10 cellular contexts compared by ENCODE assay signal in the genomic region with DNA sequence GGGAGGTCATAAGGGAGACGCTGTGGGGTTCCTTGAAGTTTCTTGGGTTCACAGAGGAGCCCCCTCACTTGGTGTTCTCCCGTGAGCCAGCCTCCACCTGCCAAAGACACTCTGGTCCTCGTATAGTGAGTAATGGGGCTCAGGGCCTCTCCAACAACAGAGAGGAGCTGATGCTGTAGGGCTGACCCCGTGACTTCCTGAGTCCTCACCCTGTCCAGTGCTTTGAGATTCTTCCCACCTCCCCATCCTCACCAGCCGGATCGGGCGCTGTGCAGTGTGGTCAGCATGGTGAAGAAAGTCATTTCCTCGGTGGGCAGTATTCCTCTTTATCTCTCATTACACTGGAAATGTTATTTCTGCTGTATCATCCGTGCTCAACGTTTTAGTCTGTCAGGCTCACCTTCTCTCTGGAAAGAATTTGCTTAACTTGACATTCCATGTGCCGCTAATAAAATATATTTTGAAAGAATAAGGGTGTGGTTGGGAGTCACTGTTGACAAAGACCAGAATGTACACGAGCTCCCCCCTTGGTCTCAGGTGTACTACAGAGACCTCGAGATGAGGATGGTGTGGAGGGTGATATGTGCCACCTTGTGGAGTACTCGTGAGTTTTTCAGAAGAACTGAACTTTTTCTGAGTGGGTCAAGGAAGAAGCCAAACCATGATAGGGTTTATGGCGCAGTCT. TPM values are rescaled to one million over a fixed set of nuclear protein-coding genes. Genes with fewer than 3 reads are reported as not detected.
DNase-seq lines count a peak whose midpoint lies in the region; ATAC-seq and TF ChIP-seq lines count a peak whose summit lies in the region.
"Had no signal": no experiment of that assay in that cellular context is flagged by ENCODE, and none has a peak within 500 bp of the region (broad histone marks: within the 10 kb centered on the region; RNA-seq: fewer than 3 reads in every experiment).

No MANE protein-coding gene starts in this region.

- POLR2A ChIA-PET in A673 (lab: Charles Lee; ENCODE audit: low non-redundant PET) (no interaction called here), Panc1 (lab: Charles Lee) (no interaction called here)

- CTCF ChIA-PET in A673 (lab: Charles Lee) = interaction anchor here (0.6 to 1.0 kb wide), 2 partner anchors 17 to 150 kb away, joined by 4 read pairs; no protein-coding TSS in a partner anchor
- CTCF ChIA-PET in Panc1 (lab: Charles Lee) = interaction anchor here (0.5 to 2.8 kb wide), 5 partner anchors 17 to 456 kb away, joined by 3 to 11 read pairs (median 4); a partner anchor contains a TSS

- no peaks in the 10 kb centered on the region for H3K27me3 ChIP-seq in A673 (replicated peaks; ENCODE audit: insufficient read depth, low read depth, low read length, poor library complexity)
- no peaks in the 10 kb centered on the region for H3K27me3 ChIP-seq in Panc1 (ENCODE audit: control insufficient read depth, insufficient read depth, low read length)
- H3K27me3 ChIP-seq in esophagus squamous epithelium = no peaks in the 10 kb centered on the region
- H3K27me3 ChIP-seq: neutrophil had no signal

- no peak overlapping the region for H3K27ac ChIP-seq in A673 (ENCODE audit: low read depth, low read length, poor library complexity, severe bottlenecking)
- peak overlapping the region; percentile 55; the same call in 1 of the 2 replicates for H3K27ac ChIP-seq in Panc1 (ENCODE audit: low read length)
- no peak overlapping the region for H3K27ac ChIP-seq in esophagus squamous epithelium
- H3K27ac ChIP-seq: neutrophil had no signal

- no peak for TF ChIP-seq POLR2A in esophagus squamous epithelium (IDR thresholded peaks at IDR 0.05)

- BruUV-seq in A673 (replicated peaks; lab: Mats Ljungman, UMichigan) (no TSS peak), Panc1 (replicated peaks; lab: Mats Ljungman, UMichigan) (no TSS peak)

- DNase-seq in A673 (ENCODE audit: low spot score) = no peak
- no peak for DNase-seq in GM12864 (ENCODE audit: low read depth)
- DNase-seq in Panc1 (ENCODE audit: low read depth, low spot score) = no peak
- no peak for DNase-seq in esophagus squamous epithelium (lab: John Stamatoyannopoulos, UW)
- DNase-seq in inferior parietal cortex (ENCODE audit: extremely low spot score) = no peak
- no peak for DNase-seq in activated naive CD4-positive, alpha-beta T cell treated with anti-CD3 and anti-CD28 coated beads, Interleukin-2, amount 50 U/mL, for 16 hours
- DNase-seq: T1000 had no signal

- intact Hi-C loops in A673 (cut with micrococcal nuclease; ENCODE audit: unreplicated experiment) = loop anchor here (10.0 kb wide), 2 partner anchors 152 to 632 kb away; a partner anchor contains a TSS
- intact Hi-C loops in Panc1 (cut with micrococcal nuclease; ENCODE audit: unreplicated experiment) = loop anchor here (10.0 kb wide), 1 partner anchor 152 kb away; a partner anchor contains a TSS
- intact Hi-C loops in esophagus squamous epithelium (cut with DNase I) = no loop called here

- no peaks in the 10 kb centered on the region for H3K36me3 ChIP-seq in A673 (ENCODE audit: insufficient read depth, low read length, poor library complexity, severe bottlenecking)
- no peaks in the 10 kb centered on the region for H3K36me3 ChIP-seq in Panc1 (ENCODE audit: control insufficient read depth, insufficient read depth, low read length)
- H3K36me3 ChIP-seq in esophagus squamous epithelium = no peaks in the 10 kb centered on the region

- H3K9me3 ChIP-seq in A673 (ENCODE audit: low read depth, low read length, poor library complexity, severe bottlenecking) (no peaks in the 10 kb centered on the region), Panc1 (ENCODE audit: control insufficient read depth, insufficient read depth, low read depth, low read length) (no peaks in the 10 kb centered on the region), esophagus squamous epithelium (no peaks in the 10 kb centered on the region)
- H3K9me3 ChIP-seq: neutrophil had no signal

- ATAC-seq in Panc1 (no peak), esophagus mucosa (peak; percentile 46), GM21515 (IDR thresholded peaks at IDR 0.05; ENCODE audit: unreplicated experiment) (no peak)

- no peaks in the 10 kb centered on the region for H3K4me1 ChIP-seq in A673 (ENCODE audit: insufficient read depth, low read length, poor library complexity, severe bottlenecking)
- H3K4me1 ChIP-seq in Panc1 (ENCODE audit: control insufficient read depth, insufficient read depth, low read length) = peaks cover 23% of the 10 kb centered on the region
- peaks cover 17 to 48% (median 18%) of the 10 kb centered on the region in 3 donors for H3K4me1 ChIP-seq in esophagus squamous epithelium

- H3K4me3 ChIP-seq in A673 (ENCODE audit: low read depth, low read length, poor library complexity, severe bottlenecking) (no peak overlapping the region), GM12864 (ENCODE audit: low read depth, low read length) (no peak overlapping the region), Panc1 (ENCODE audit: low read depth in 2 of 2, low read length in 2 of 2) (no peak overlapping the region), esophagus squamous epithelium (no peak overlapping the region)

- 0 out of 2 replicates have a peak, but pooled peaks have one; percentile 22 for TF ChIP-seq CTCF in A673 (conservative IDR thresholded peaks at IDR 0.05; ENCODE audit: low read depth, low read length)
- peak; percentile 42 for TF ChIP-seq CTCF in GM12864 (IDR thresholded peaks at IDR 0.05; ENCODE audit: low read depth, low read length, missing control alignments)
- TF ChIP-seq CTCF in Panc1 (IDR thresholded peaks at IDR 0.05) = peak; percentile 47
- TF ChIP-seq CTCF in esophagus squamous epithelium (IDR thresholded peaks at IDR 0.05) = peak in 3 of 6 experiments; percentile 22 to 38 (median 31)

- 44 to 47% methylated on average over 15 of the region's 15 CpGs for WGBS in esophagus squamous epithelium, 2 donors

- in situ Hi-C loops in Panc1 (cut with HindIII; ENCODE audit: low pct_unique_long_range_greater_than_20kb, low sequenced_read_pairs) = no loop called here

RNA-seq across cellular contexts. Expression of a gene that starts 25.7 kb away (rescaled TPM):
- total RNA-seq in A673 (2021) (not detected in 2 replicates), Panc1 (2021; ENCODE audit: unreplicated experiment) (1.1 TPM), esophagus mucosa (0.48 TPM), esophagus squamous epithelium (1 to 10 TPM in 2 of 4 donors, not detected in 2; 5.9 to 6.6 TPM)
- 0.70 TPM for polyA plus RNA-seq in Panc1 (2012; ENCODE audit: insufficient read length)

RNA-seq across cellular contexts. Expression of a gene that starts 55.8 kb away (rescaled TPM):
- total RNA-seq in A673 (2021) = 37.7 and 40.1 TPM in 2 replicates
- 43.2 TPM for total RNA-seq in Panc1 (2021; ENCODE audit: unreplicated experiment)
- polyA plus RNA-seq in Panc1 (2012; ENCODE audit: insufficient read length) = 39.8 TPM
- total RNA-seq in esophagus mucosa = 1.2 TPM
- 1 to 10 TPM in 2 of 4 donors, under 1 TPM in 1, not detected in 1; 0.66 to 7.6 (median 4.4) TPM for total RNA-seq in esophagus squamous epithelium
